ENCODE assay signal across 27 cellular contexts in genomic region chr11:93187290-93187689, GRCh38.
"Had no signal": no experiment of that assay in that cellular context is flagged by ENCODE, and none has a peak within 500 bp of the region (broad histone marks: within the 10 kb centered on the region; RNA-seq: fewer than 3 reads in every experiment).

No MANE protein-coding gene starts in this region.

- H3K27ac ChIP-seq: stomach, suprapubic skin, testis, thoracic aorta, thyroid gland, tibial artery, tibial nerve, transverse colon, upper lobe of left lung, upper lobe of right lung, uterus, vagina had no signal

- DNase-seq: stimulated activated CD4-positive, alpha-beta T cell treated with anti-CD3 and anti-CD28 coated beads, Interleukin-2, amount 100 ng/mL, for 48 hours; stimulated activated CD4-positive, alpha-beta T cell treated with anti-CD3 and anti-CD28 coated beads, Interleukin-4, amount 100 ng/mL, for 1 hour; stimulated activated CD4-positive, alpha-beta T cell treated with anti-CD3 and anti-CD28 coated beads, Interleukin-4, amount 100 ng/mL, for 24 hours; stimulated activated CD4-positive, alpha-beta T cell treated with anti-CD3 and anti-CD28 coated beads, Interleukin-4, amount 100 ng/mL, for 4 hours; stimulated activated CD8-positive, alpha-beta memory T cell treated with anti-CD3 and anti-CD28 coated beads, Interleukin-4, amount 100 ng/mL, for 48 hours; stimulated activated naive B cell treated with anti-CD40 and anti-IgM and Interleukin-4, amounts not matched to agents 10 μg/mL and 1 μg/mL and 100 μg/mL, for 72 hours; stimulated activated naive CD4-positive, alpha-beta T cell; stimulated activated naive CD4-positive, alpha-beta T cell treated with Interleukin-2 at 50 U/mL for 16 hours; stimulated activated naive CD8-positive, alpha-beta T cell treated with anti-CD3 and anti-CD28 coated beads, Interleukin-15, amount 100 ng/mL, for 72 hours; stimulated activated naive CD8-positive, alpha-beta T cell treated with anti-CD3 and anti-CD28 coated beads, Interleukin-15, Interleukin-2, amounts not matched to agents 100 U/mL and 50 U/mL, for 24 hours; stomach; substantia nigra; testis; thyroid gland; tibial artery; transverse colon; trophoblast cell; upper lobe of left lung; upper lobe of right lung; uterus had no signal

- H3K9me3 ChIP-seq: testis, thyroid gland, upper lobe of right lung had no signal

- H3K4me1 ChIP-seq: suprapubic skin, testis, thyroid gland, tibial artery, tibial nerve, transverse colon, upper lobe of left lung, upper lobe of right lung, uterus, vagina had no signal

- H3K4me3 ChIP-seq: stomach, suprapubic skin, testis, thoracic aorta, thyroid gland, tibial artery, tibial nerve, transverse colon, upper lobe of left lung, upper lobe of right lung, uterus, vagina had no signal

- ATAC-seq: stimulated activated effector memory CD8-positive, alpha-beta T cell treated with anti-CD3 and anti-CD28 coated beads, Interleukin-12 subunit alpha, Interleukin-12 subunit beta, amount 100 ng/mL, for 72 hours; stimulated activated memory B cell treated with anti-CD40 and anti-IgM and Interleukin-4, amounts not matched to agents 10 μg/mL and 1 μg/mL and 100 μg/mL, for 72 hours; stimulated activated naive B cell treated with anti-CD40 and anti-IgM and Interleukin-4, amounts not matched to agents 10 μg/mL and 1 μg/mL and 100 μg/mL, for 72 hours; stimulated activated naive CD8-positive, alpha-beta T cell treated with anti-CD3 and anti-CD28 coated beads, Interleukin-15, amount 100 ng/mL, for 72 hours; stimulated activated naive CD8-positive, alpha-beta T cell treated with anti-CD3 and anti-CD28 coated beads, Interleukin-15, Interleukin-2, amounts not matched to agents 100 U/mL and 50 U/mL, for 24 hours; upper lobe of right lung had no signal

- H3K36me3 ChIP-seq: thoracic aorta, thyroid gland, upper lobe of right lung, uterus had no signal

- FAIRE-seq: urothelium cell line had no signal

- H3K27me3 ChIP-seq: stomach, suprapubic skin, testis, thyroid gland, tibial artery, tibial nerve, transverse colon, upper lobe of left lung, upper lobe of right lung, uterus, vagina had no signal
